Comparison of ENCODE assay signal across 8 cellular contexts in the genomic region with DNA sequence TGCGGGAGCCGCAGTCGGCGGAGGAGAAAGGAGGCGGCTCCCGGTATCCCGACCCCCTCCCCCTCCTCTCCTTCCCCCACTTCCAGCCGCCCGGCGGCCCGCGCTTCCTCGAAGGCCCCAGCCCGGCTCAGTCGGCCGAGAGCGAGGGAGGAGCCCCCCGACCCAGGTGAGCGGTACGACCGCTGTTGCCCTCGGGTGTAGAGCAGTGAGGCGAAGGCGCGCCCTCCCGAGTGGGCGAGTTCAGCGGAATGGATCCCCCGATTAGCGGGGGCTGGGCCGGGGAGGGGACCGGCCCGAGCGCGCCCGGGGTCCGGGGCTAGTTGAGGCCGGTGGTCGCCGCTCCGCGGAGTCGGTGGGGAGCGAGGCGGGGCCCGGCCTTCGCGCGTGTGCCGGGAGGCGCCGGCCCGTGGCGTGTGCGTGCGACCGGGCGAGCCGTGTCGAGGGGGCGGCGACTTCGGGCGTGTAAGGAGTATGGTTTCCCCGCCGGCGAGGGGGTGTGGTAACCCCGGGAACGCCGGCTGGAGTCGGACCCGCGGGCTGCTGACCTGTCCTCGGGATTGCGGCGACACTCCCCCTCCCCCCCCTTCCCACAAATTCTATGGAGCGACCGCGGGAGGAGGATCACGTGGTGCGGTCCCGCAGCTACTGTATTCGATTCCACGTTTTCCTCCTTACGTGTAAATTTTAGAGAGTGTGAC. TPM values are rescaled to one million over a fixed set of nuclear protein-coding genes. Genes with fewer than 3 reads are reported as not detected.
DNase-seq lines count a peak whose midpoint lies in the region; ATAC-seq and TF ChIP-seq lines count a peak whose summit lies in the region.

No MANE protein-coding gene starts in this region.

- H3K36me3 Mint-ChIP-seq in HFFc6 (ENCODE audit: low read depth) = 0 out of 2 replicates have a peak, but pooled peaks cover 4% of the 10 kb centered on the region
- H3K36me3 Mint-ChIP-seq in activated T-cell treated with anti-CD3 and anti-CD28 coated beads, Interleukin-2, amount 50 U/mL, for 72 hours (ENCODE audit: insufficient read depth in 2 of 2) = peaks cover 0 to 2% of the 10 kb centered on the region in 2 donors
- no peaks in the 10 kb centered on the region for H3K36me3 Mint-ChIP-seq in natural killer cell treated with Interleukin-12 subunit alpha and Interleukin-12 subunit beta and Interleukin-15 and Interleukin-18, amount 100 ng/mL, for 72 hours

- H3K27me3 Mint-ChIP-seq in HFFc6 (ENCODE audit: insufficient read depth) = peaks cover 3% of the 10 kb centered on the region
- peaks cover 22% of the 10 kb centered on the region for H3K27me3 Mint-ChIP-seq in activated T-cell treated with anti-CD3 and anti-CD28 coated beads, Interleukin-2, amount 50 U/mL, for 72 hours (ENCODE audit: low read depth)
- peaks cover 3 to 17% of the 10 kb centered on the region in 2 donors for H3K27me3 Mint-ChIP-seq in natural killer cell treated with Interleukin-12 subunit alpha and Interleukin-12 subunit beta and Interleukin-15 and Interleukin-18, amount 100 ng/mL, for 72 hours

- H3K9me3 Mint-ChIP-seq in HFFc6 = no peaks in the 10 kb centered on the region
- H3K9me3 Mint-ChIP-seq in activated T-cell treated with anti-CD3 and anti-CD28 coated beads, Interleukin-2, amount 50 U/mL, for 72 hours = no peaks in the 10 kb centered on the region
- H3K9me3 Mint-ChIP-seq in natural killer cell treated with Interleukin-12 subunit alpha and Interleukin-12 subunit beta and Interleukin-15 and Interleukin-18, amount 100 ng/mL, for 72 hours = no peaks in the 10 kb centered on the region

- intact Hi-C loops in testis (cut with DNase I; ENCODE audit: low total_unique reads) = no loop called here

- no peaks in the 10 kb centered on the region for H3K36me3 ChIP-seq in testis (ENCODE audit: low read depth, missing control alignments)

- H3K27me3 ChIP-seq in testis = no peaks in the 10 kb centered on the region

- H3K4me1 Mint-ChIP-seq in HFFc6 (ENCODE audit: low read depth) = peaks cover 33% of the 10 kb centered on the region
- H3K4me1 Mint-ChIP-seq in activated T-cell treated with anti-CD3 and anti-CD28 coated beads, Interleukin-2, amount 50 U/mL, for 72 hours (ENCODE audit: low read depth) = peaks cover 24% of the 10 kb centered on the region
- peaks cover 11 to 19% of the 10 kb centered on the region in 2 donors for H3K4me1 Mint-ChIP-seq in natural killer cell treated with Interleukin-12 subunit alpha and Interleukin-12 subunit beta and Interleukin-15 and Interleukin-18, amount 100 ng/mL, for 72 hours (ENCODE audit: low read depth in 2 of 2)

- no peak for TF ChIP-seq CTCF in HFFc6 (IDR thresholded peaks at IDR 0.05)
- no peak for TF ChIP-seq CTCF in testis (IDR thresholded peaks at IDR 0.05)

- peak overlapping the region; percentile 86 for H3K27ac Mint-ChIP-seq in HFFc6
- peak overlapping the region; percentile 77 for H3K27ac Mint-ChIP-seq in activated T-cell treated with anti-CD3 and anti-CD28 coated beads, Interleukin-2, amount 50 U/mL, for 72 hours
- H3K27ac Mint-ChIP-seq in natural killer cell treated with Interleukin-12 subunit alpha and Interleukin-12 subunit beta and Interleukin-15 and Interleukin-18, amount 100 ng/mL, for 72 hours = peak overlapping the region; percentile 64 to 77

- DNase-seq in G401 (ENCODE audit: low spot score) (peak; percentile 46), HFFc6 (peak; percentile 7), NCI-H345 (lab: John Stamatoyannopoulos, UW) (peak; percentile 52), fibroblast of gingiva (ENCODE audit: low read depth) (peak; percentile 34), testis (peak; percentile 73), KG1 (lab: John Stamatoyannopoulos, UW) (no peak)
- DNase-seq in activated T-cell treated with anti-CD3 and anti-CD28 coated beads, Interleukin-2, amount 50 U/mL, for 72 hours = peak; percentile 57 to 58
- DNase-seq in natural killer cell treated with Interleukin-12 subunit alpha and Interleukin-12 subunit beta and Interleukin-15 and Interleukin-18, amount 100 ng/mL, for 72 hours (ENCODE audit: low spot score) = peak; percentile 69

- 1% methylated on average over 12 to 84 of the region's 85 CpGs for WGBS in testis, 2 donors

- H3K4me3 ChIP-seq in testis = peak overlapping the region; percentile 91 to 98

- ATAC-seq in activated T-cell treated with anti-CD3 and anti-CD28 coated beads, Interleukin-2, amount 50 U/mL, for 72 hours (replicated peaks in 1 of 2) = peak; percentile 58 to 63
- ATAC-seq in natural killer cell treated with Interleukin-12 subunit alpha and Interleukin-12 subunit beta and Interleukin-15 and Interleukin-18, amount 100 ng/mL, for 72 hours = peak; percentile 59 to 65

- in situ Hi-C loops in G401 (cut with HindIII; ENCODE audit: low sequenced_read_pairs) = no loop called here

- no peaks in the 10 kb centered on the region for H3K9me3 ChIP-seq in testis

- peak overlapping the region; percentile 85 for H3K4me3 Mint-ChIP-seq in HFFc6
- peak overlapping the region; percentile 92 to 97 for H3K4me3 Mint-ChIP-seq in activated T-cell treated with anti-CD3 and anti-CD28 coated beads, Interleukin-2, amount 50 U/mL, for 72 hours
- peak overlapping the region; percentile 85 for H3K4me3 Mint-ChIP-seq in natural killer cell treated with Interleukin-12 subunit alpha and Interleukin-12 subunit beta and Interleukin-15 and Interleukin-18, amount 100 ng/mL, for 72 hours

- peaks cover 22% of the 10 kb centered on the region for H3K4me1 ChIP-seq in testis

- H3K27ac ChIP-seq in testis = peak overlapping the region; percentile 94 to 99

- no peak for TF ChIP-seq POLR2A in testis (IDR thresholded peaks at IDR 0.05)

RNA-seq across cellular contexts. Expression of gene RIMKLB, which starts 0.5 kb away (rescaled TPM):
- 0.14 and 0.37 TPM in 2 replicates for total RNA-seq in G401 (2014; rRNA removed; shearing (Covaris generic))
- total RNA-seq in HFFc6 (2021; fragmentation: NEBNext Ultra II Directional; extraction: Animal tissue kit (Norgen Biotek cat#: 25700)) = 10 to 100 TPM in 1 of 6 experiments, 1 to 10 TPM in 5; 8.5 to 10.7 (median 9.0) TPM
- total RNA-seq in activated T-cell treated with anti-CD3 and anti-CD28 coated beads, Interleukin-2, amount 50 U/mL, for 72 hours = 1 to 10 TPM; 2.5 to 3.1 TPM
- total RNA-seq in natural killer cell treated with Interleukin-12 subunit alpha and Interleukin-12 subunit beta and Interleukin-15 and Interleukin-18, amount 100 ng/mL, for 72 hours = 1 to 10 TPM; 2.3 to 5.5 TPM
- total RNA-seq in testis = 100 to 1,000 TPM; 123 to 141 TPM
- 101 TPM for polyA plus RNA-seq in testis (ENCODE audit: insufficient read depth, low read depth, low replicate concordance)

RNA-seq across cellular contexts. Expression of gene MFAP5, which starts 35.7 kb away (rescaled TPM):
- total RNA-seq in G401 (2014; rRNA removed; shearing (Covaris generic)) = not detected in 2 replicates
- 100 to 1,000 TPM in 4 of 6 experiments, 10 to 100 TPM in 2; 42.1 to 194 (median 167) TPM for total RNA-seq in HFFc6 (2021; fragmentation: NEBNext Ultra II Directional; extraction: Animal tissue kit (Norgen Biotek cat#: 25700))
- total RNA-seq in activated T-cell treated with anti-CD3 and anti-CD28 coated beads, Interleukin-2, amount 50 U/mL, for 72 hours = not detected
- not detected for total RNA-seq in natural killer cell treated with Interleukin-12 subunit alpha and Interleukin-12 subunit beta and Interleukin-15 and Interleukin-18, amount 100 ng/mL, for 72 hours
- 1 to 10 TPM; 3.8 to 5.9 TPM for total RNA-seq in testis
- 41.1 TPM for polyA plus RNA-seq in testis (ENCODE audit: insufficient read depth, low read depth, low replicate concordance)

Comparison
In these comparisons a context has a peak if more than half of its experiments do, and no peak if none do; other contexts are left out.
1. RNA of gene RIMKLB, which starts 0.5 kb away (total RNA-seq): 123 to 141 TPM in testis; 8.5 to 10.7 TPM in HFFc6, 2.3 to 5.5 TPM in natural killer cell treated with Interleukin-12 subunit alpha and Interleukin-12 subunit beta and Interleukin-15 and Interleukin-18, amount 100 ng/mL, for 72 hours, 2.5 to 3.1 TPM in activated T-cell treated with anti-CD3 and anti-CD28 coated beads, Interleukin-2, amount 50 U/mL, for 72 hours and 0.14 to 0.37 TPM in G401; every median in the first group is over 10 times any median in the second.
2. RNA of gene MFAP5, which starts 35.7 kb away (total RNA-seq): 42.1 to 194 TPM in HFFc6; 3.8 to 5.9 TPM in testis, not detected in G401, not detected in activated T-cell treated with anti-CD3 and anti-CD28 coated beads, Interleukin-2, amount 50 U/mL, for 72 hours and not detected in natural killer cell treated with Interleukin-12 subunit alpha and Interleukin-12 subunit beta and Interleukin-15 and Interleukin-18, amount 100 ng/mL, for 72 hours; every median in the first group is over 4 times any median in the second.
3. Peak in every context shown above with its lines, with median percentiles within 50 percentile points of each other: H3K27ac Mint-ChIP-seq and H3K4me3 Mint-ChIP-seq.